In genomic region chr14:29726560-29727331, GRCh38 we compare ENCODE assay signal across 8 cellular contexts.
DNase-seq lines count a peak whose midpoint lies in the region; TF ChIP-seq lines count a peak whose summit lies in the region.
"Not testable (repeated sequence)": the region's sequence is repeated elsewhere in the genome, so short reads cannot be mapped to it uniquely, and the experiment has no call there.

No MANE protein-coding gene starts in this region.

- H3K36me3 ChIP-seq in ACC112 (ENCODE audit: insufficient read depth, low read length), result not testable (repeated sequence)

- peak overlapping the region; percentile 39; the same call in 1 of the 2 replicates for H3K4me3 ChIP-seq in ACC112 (ENCODE audit: low read depth, low read length)
- H3K4me3 ChIP-seq in fibroblast of pulmonary artery (replicated peaks; ENCODE audit: low read depth, low read length); skeletal muscle cell (ENCODE audit: low read depth, low read length): not testable (repeated sequence)

- H3K27me3 ChIP-seq in ACC112 (ENCODE audit: insufficient read depth, low read length), result not testable (repeated sequence)

- not testable (repeated sequence) for TF ChIP-seq CTCF in fibroblast of pulmonary artery (IDR thresholded peaks at IDR 0.05; ENCODE audit: low read length, missing control alignments)

- not testable (repeated sequence) for H2AFZ ChIP-seq in ACC112 (ENCODE audit: low read length, unreplicated experiment)

- H3K27ac ChIP-seq in ACC112 (ENCODE audit: low read depth, low read length), result peak overlapping the region; percentile 70

- not testable (repeated sequence) for H3K79me2 ChIP-seq in ACC112 (ENCODE audit: control insufficient read depth, insufficient read depth, low read length, unreplicated experiment)

- H3K4me1 ChIP-seq in ACC112 (ENCODE audit: control insufficient read depth, insufficient read depth, low read length, unreplicated experiment), result not testable (repeated sequence)

- DNase-seq in ELR (ENCODE audit: low read depth) (peak; percentile 59), HT1080 (ENCODE audit: low read depth) (peak; percentile 46), amniotic epithelial cell (ENCODE audit: low read depth) (peak; percentile 68), dedifferentiated amniotic fluid mesenchymal stem cell (ENCODE audit: extremely low spot score) (peak; percentile 66), fibroblast of pulmonary artery (ENCODE audit: low read depth) (peak; percentile 67), kidney glomerular epithelial cell (lab: John Stamatoyannopoulos, UW) (peak; percentile 38), skeletal muscle cell (ENCODE audit: low read depth) (peak; percentile 51)
